24 cellular contexts compared by ENCODE assay signal in genomic region chr16:49825006-49825405, GRCh38. TPM values are rescaled to one million over a fixed set of nuclear protein-coding genes. Genes with fewer than 3 reads are reported as not detected.
"Had no signal": no experiment of that assay in that cellular context is flagged by ENCODE, and none has a peak within 500 bp of the region (broad histone marks: within the 10 kb centered on the region; RNA-seq: fewer than 3 reads in every experiment).

No MANE protein-coding gene starts in this region.

- H3K36me3 ChIP-seq: ascending aorta, neutrophil, ovary, right lobe of liver, stomach, vagina had no signal

- H3K9me3 ChIP-seq: ascending aorta, neutrophil, ovary, right lobe of liver, stomach, vagina had no signal

- DNase-seq: activated CD4-positive, alpha-beta T cell treated with anti-CD3 and anti-CD28 coated beads, Interleukin-2, amount 10 ng/mL, durations not matched to agents 24 days and 14 days; activated CD8-positive, alpha-beta T cell treated with anti-CD3 and anti-CD28 coated beads, Interleukin-2, amount 10 ng/mL, durations not matched to agents 7 days and 5 days; activated gamma-delta T cell; endodermal cell; erythroblast; foreskin keratinocyte; glutamatergic neuron; islet precursor cell; left cardiac atrium; natural killer cell; ovary; right lobe of liver; small intestine; stimulated activated CD4-positive, alpha-beta T cell treated with anti-CD3 and anti-CD28 coated beads, Interleukin-15, amount 100 ng/mL, for 24 hours; stomach; trophoblast cell had no signal

- H3K27me3 ChIP-seq: ascending aorta, foreskin keratinocyte, ovary, right lobe of liver, stomach, vagina had no signal

- H3K4me1 ChIP-seq: foreskin keratinocyte, right lobe of liver had no signal

- ATAC-seq: activated CD4-positive, CD25-positive, alpha-beta regulatory T cell treated with anti-CD3 and anti-CD28 coated beads, Interleukin-2, amount 50 U/mL, for 24 hours; activated CD8-positive, alpha-beta T cell treated with anti-CD3 and anti-CD28 coated beads, Interleukin-2, amount 10 ng/mL, durations not matched to agents 7 days and 5 days; activated naive CD4-positive, alpha-beta T cell treated with anti-CD3 and anti-CD28 coated beads, Interleukin-2, amount 50 U/mL, for 72 hours; foreskin keratinocyte; left cardiac atrium; natural killer cell; right lobe of liver; SK-N-SH treated with all-trans-retinoic acid at 6 μM for 48 hours; stimulated activated memory B cell treated with anti-CD40 and anti-IgM and Interleukin-4, amounts not matched to agents 10 μg/mL and 1 μg/mL and 100 μg/mL, for 72 hours had no signal

- H3K27ac ChIP-seq: ascending aorta, foreskin keratinocyte, neutrophil, ovary had no signal

- H3K4me3 ChIP-seq: ascending aorta, ovary, right lobe of liver, stomach, vagina had no signal

RNA-seq across cellular contexts. Expression of gene ZNF423, which starts 30.9 kb away (rescaled TPM):
- total RNA-seq: activated CD4-positive, alpha-beta T cell treated with anti-CD3 and anti-CD28 coated beads, Interleukin-2, amount 10 ng/mL, durations not matched to agents 24 days and 14 days; activated CD8-positive, alpha-beta T cell treated with anti-CD3 and anti-CD28 coated beads, Interleukin-2, amount 10 ng/mL, durations not matched to agents 7 days and 5 days; activated T-helper 1 cell treated with anti-CD3 and anti-CD28 coated beads, Interleukin-12 subunit alpha, Interleukin-12 subunit beta, Interleukin-2, Interleukin-4 antibody, amounts not matched to agents 30 ng/mL and 10 ng/mL and 1 ng/mL, durations not matched to agents 14 hours and 24 hours and 36 hours; natural killer cell had no signal
